Comparison of ENCODE assay signal across 17 cellular contexts in the genomic region with DNA sequence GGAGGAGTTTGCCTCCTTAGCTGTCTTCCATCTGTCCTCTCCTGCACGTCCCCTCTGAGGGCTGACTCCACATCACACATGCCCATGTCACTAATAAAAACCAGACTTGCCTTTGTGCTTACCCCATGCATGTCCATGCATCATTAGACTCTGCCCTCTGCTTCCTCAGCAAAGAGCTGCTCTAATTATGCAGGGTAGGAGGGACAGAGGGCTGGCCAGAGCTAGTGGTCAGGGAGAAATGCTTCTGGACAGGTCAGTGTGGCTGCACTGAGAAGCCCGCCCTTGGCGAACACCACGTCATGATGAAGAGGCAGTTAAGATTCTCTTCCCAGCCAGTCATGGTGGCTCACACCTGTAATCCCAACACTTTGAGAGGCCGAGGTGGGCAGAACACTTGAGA. TPM values are rescaled to one million over a fixed set of nuclear protein-coding genes. Genes with fewer than 3 reads are reported as not detected.
DNase-seq lines count a peak whose midpoint lies in the region; ATAC-seq and TF ChIP-seq lines count a peak whose summit lies in the region.
"Had no signal": no experiment of that assay in that cellular context is flagged by ENCODE, and none has a peak within 500 bp of the region (broad histone marks: within the 10 kb centered on the region; RNA-seq: fewer than 3 reads in every experiment).

No MANE protein-coding gene starts in this region.

- peaks cover 3% of the 10 kb centered on the region for H3K36me3 Mint-ChIP-seq in activated T-helper 1 cell treated with anti-CD3 and anti-CD28 coated beads, Interleukin-12 subunit alpha, Interleukin-12 subunit beta, Interleukin-2, Interleukin-4 antibody, amounts not matched to agents 30 ng/mL and 10 ng/mL and 1 ng/mL, durations not matched to agents 14 hours and 24 hours and 36 hours (ENCODE audit: low read depth)
- H3K36me3 Mint-ChIP-seq in stimulated activated effector memory CD8-positive, alpha-beta T cell treated with anti-CD3 and anti-CD28 coated beads, Interleukin-12 subunit alpha, Interleukin-12 subunit beta, amount 100 ng/mL, for 72 hours: no peaks in the 10 kb centered on the region

- peak overlapping the region; percentile 7 for H3K27ac Mint-ChIP-seq in activated T-helper 1 cell treated with anti-CD3 and anti-CD28 coated beads, Interleukin-12 subunit alpha, Interleukin-12 subunit beta, Interleukin-2, Interleukin-4 antibody, amounts not matched to agents 30 ng/mL and 10 ng/mL and 1 ng/mL, durations not matched to agents 14 hours and 24 hours and 36 hours
- H3K27ac Mint-ChIP-seq in stimulated activated effector memory CD8-positive, alpha-beta T cell treated with anti-CD3 and anti-CD28 coated beads, Interleukin-12 subunit alpha, Interleukin-12 subunit beta, amount 100 ng/mL, for 72 hours: peak overlapping the region; percentile 73
- H3K27ac Mint-ChIP-seq: activated T-cell treated with anti-CD3 and anti-CD28 coated beads, Interleukin-2, amount 50 U/mL, for 72 hours; GM23338; stimulated activated naive CD8-positive, alpha-beta T cell treated with anti-CD3 and anti-CD28 coated beads, Interleukin-15, Interleukin-2, amounts not matched to agents 100 ng/mL and 50 ng/mL, for 24 hours; T-helper 1 cell treated with Interleukin-12 subunit alpha and Interleukin-12 subunit beta and Interleukin-4 antibody, amounts not matched to agents 30 μg/mL and 1 μg/mL, for 36 hours had no signal

- no peak overlapping the region for H3K4me3 ChIP-seq in fibroblast of lung (replicated peaks in 1 of 4; ENCODE audit: control extremely low read depth in 1 of 4, insufficient read depth in 1 of 4, low read depth in 3 of 4, low read length in 4 of 4)
- H3K4me3 ChIP-seq: cardiac muscle cell, GM23338, prostate gland had no signal

- H3K4me1 Mint-ChIP-seq in activated T-helper 1 cell treated with anti-CD3 and anti-CD28 coated beads, Interleukin-12 subunit alpha, Interleukin-12 subunit beta, Interleukin-2, Interleukin-4 antibody, amounts not matched to agents 30 ng/mL and 10 ng/mL and 1 ng/mL, durations not matched to agents 14 hours and 24 hours and 36 hours (ENCODE audit: low read depth): peaks cover 39% of the 10 kb centered on the region
- peaks cover 47% of the 10 kb centered on the region for H3K4me1 Mint-ChIP-seq in stimulated activated effector memory CD8-positive, alpha-beta T cell treated with anti-CD3 and anti-CD28 coated beads, Interleukin-12 subunit alpha, Interleukin-12 subunit beta, amount 100 ng/mL, for 72 hours

- no peak for ATAC-seq in stimulated activated effector memory CD8-positive, alpha-beta T cell treated with anti-CD3 and anti-CD28 coated beads, Interleukin-12 subunit alpha, Interleukin-12 subunit beta, amount 100 ng/mL, for 72 hours
- no peak for ATAC-seq in HG02571 (IDR thresholded peaks at IDR 0.05; ENCODE audit: unreplicated experiment)
- ATAC-seq: GM23338 had no signal

- H3K27ac ChIP-seq in fibroblast of lung (ENCODE audit: insufficient read depth, low read length): peak overlapping the region; percentile 77
- H3K27ac ChIP-seq: cardiac muscle cell, prostate gland had no signal

- DNase-seq in GM03348 (ENCODE audit: low spot score) (peak; percentile 40), fibroblast of lung (ENCODE audit: low read depth in 2 of 2) (peak; percentile 50 to 66), NCI-H128 (lab: John Stamatoyannopoulos, UW; ENCODE audit: unreplicated experiment) (no peak), AML-193 (lab: John Stamatoyannopoulos, UW) (no peak), DMS53 treated with DMSO at 0.1 percent for 48 hours (lab: John Stamatoyannopoulos, UW; ENCODE audit: unreplicated experiment) (no peak)
- DNase-seq in activated T-helper 1 cell treated with anti-CD3 and anti-CD28 coated beads, Interleukin-12 subunit alpha, Interleukin-12 subunit beta, Interleukin-2, Interleukin-4 antibody, amounts not matched to agents 30 ng/mL and 10 ng/mL and 1 ng/mL, durations not matched to agents 14 hours and 24 hours and 36 hours (ENCODE audit: low spot score): no peak
- DNase-seq in stimulated activated effector memory CD8-positive, alpha-beta T cell treated with anti-CD3 and anti-CD28 coated beads, Interleukin-12 subunit alpha, Interleukin-12 subunit beta, amount 100 ng/mL, for 72 hours (ENCODE audit: low spot score in 2 of 2): no peak
- DNase-seq: COR-L47, MM.1S had no signal

- H3K79me2 ChIP-seq in fibroblast of lung (ENCODE audit: control insufficient read depth, insufficient read depth, low read length): no peaks in the 10 kb centered on the region

- TF ChIP-seq CTCF in fibroblast of lung (conservative IDR thresholded peaks at IDR 0.05 in 1 of 2, IDR thresholded peaks at IDR 0.05 in 1 of 2; ENCODE audit: low read depth in 1 of 2, low read length in 2 of 2): no peak

- H3K27me3 ChIP-seq in fibroblast of lung (ENCODE audit: control insufficient read depth, insufficient read depth, low read length): no peaks in the 10 kb centered on the region
- H3K27me3 ChIP-seq: cardiac muscle cell had no signal

- no peak overlapping the region for H3K9ac ChIP-seq in fibroblast of lung (ENCODE audit: insufficient read depth, low read length)

- H4K20me1 ChIP-seq in fibroblast of lung (ENCODE audit: control insufficient read depth, extremely low read depth, insufficient read depth, low read length): no peaks in the 10 kb centered on the region

- H3K9me3 ChIP-seq in fibroblast of lung (ENCODE audit: control insufficient read depth, insufficient read depth, low read depth, low read length): no peaks in the 10 kb centered on the region
- H3K9me3 ChIP-seq: prostate gland had no signal

- peak overlapping the region; percentile 67 for H3K4me2 ChIP-seq in fibroblast of lung (ENCODE audit: extremely low read depth, insufficient read depth, low read length)
- H3K4me2 ChIP-seq: GM23338 had no signal

- H3K27me3 Mint-ChIP-seq in activated T-helper 1 cell treated with anti-CD3 and anti-CD28 coated beads, Interleukin-12 subunit alpha, Interleukin-12 subunit beta, Interleukin-2, Interleukin-4 antibody, amounts not matched to agents 30 ng/mL and 10 ng/mL and 1 ng/mL, durations not matched to agents 14 hours and 24 hours and 36 hours (ENCODE audit: insufficient read depth): peaks cover 4% of the 10 kb centered on the region

- H3K9me3 Mint-ChIP-seq in activated T-helper 1 cell treated with anti-CD3 and anti-CD28 coated beads, Interleukin-12 subunit alpha, Interleukin-12 subunit beta, Interleukin-2, Interleukin-4 antibody, amounts not matched to agents 30 ng/mL and 10 ng/mL and 1 ng/mL, durations not matched to agents 14 hours and 24 hours and 36 hours: no peaks in the 10 kb centered on the region
- H3K9me3 Mint-ChIP-seq in stimulated activated effector memory CD8-positive, alpha-beta T cell treated with anti-CD3 and anti-CD28 coated beads, Interleukin-12 subunit alpha, Interleukin-12 subunit beta, amount 100 ng/mL, for 72 hours: no peaks in the 10 kb centered on the region
- H3K9me3 Mint-ChIP-seq: activated T-cell treated with anti-CD3 and anti-CD28 coated beads, Interleukin-2, amount 50 U/mL, for 72 hours; GM23338; stimulated activated naive CD8-positive, alpha-beta T cell treated with anti-CD3 and anti-CD28 coated beads, Interleukin-15, Interleukin-2, amounts not matched to agents 100 ng/mL and 50 ng/mL, for 24 hours; T-helper 1 cell treated with Interleukin-12 subunit alpha and Interleukin-12 subunit beta and Interleukin-4 antibody, amounts not matched to agents 30 μg/mL and 1 μg/mL, for 36 hours had no signal

- intact Hi-C loops in activated T-helper 1 cell treated with anti-CD3 and anti-CD28 coated beads, Interleukin-12 subunit alpha, Interleukin-12 subunit beta, Interleukin-2, Interleukin-4 antibody, amounts not matched to agents 30 ng/mL and 10 ng/mL and 1 ng/mL, durations not matched to agents 14 hours and 24 hours and 36 hours (cut with micrococcal nuclease): no loop called here

- peaks cover 3% of the 10 kb centered on the region for H3K36me3 ChIP-seq in fibroblast of lung (ENCODE audit: control insufficient read depth, insufficient read depth, low read length)
- H3K36me3 ChIP-seq: cardiac muscle cell, prostate gland had no signal

- no peak overlapping the region for H3K4me3 Mint-ChIP-seq in activated T-helper 1 cell treated with anti-CD3 and anti-CD28 coated beads, Interleukin-12 subunit alpha, Interleukin-12 subunit beta, Interleukin-2, Interleukin-4 antibody, amounts not matched to agents 30 ng/mL and 10 ng/mL and 1 ng/mL, durations not matched to agents 14 hours and 24 hours and 36 hours
- no peak overlapping the region for H3K4me3 Mint-ChIP-seq in stimulated activated effector memory CD8-positive, alpha-beta T cell treated with anti-CD3 and anti-CD28 coated beads, Interleukin-12 subunit alpha, Interleukin-12 subunit beta, amount 100 ng/mL, for 72 hours
- H3K4me3 Mint-ChIP-seq: activated CD4-positive, alpha-beta T cell treated with anti-CD3 and anti-CD28 coated beads for 36 hours; GM23338; stimulated activated naive CD8-positive, alpha-beta T cell treated with anti-CD3 and anti-CD28 coated beads, Interleukin-15, Interleukin-2, amounts not matched to agents 100 ng/mL and 50 ng/mL, for 24 hours; T-helper 1 cell treated with Interleukin-12 subunit alpha and Interleukin-12 subunit beta and Interleukin-4 antibody, amounts not matched to agents 30 μg/mL and 1 μg/mL, for 36 hours had no signal

- H2AFZ ChIP-seq in fibroblast of lung (ENCODE audit: low read length): no peak overlapping the region
- H2AFZ ChIP-seq: GM23338 had no signal

- peaks cover 37% of the 10 kb centered on the region for H3K4me1 ChIP-seq in fibroblast of lung (ENCODE audit: control insufficient read depth, extremely low read depth, insufficient read depth, low read length)

RNA-seq across cellular contexts. Expression of a gene that starts 8.9 kb away (rescaled TPM):
- 0.29 and 0.36 TPM in 2 replicates for total RNA-seq in activated T-helper 1 cell treated with anti-CD3 and anti-CD28 coated beads, Interleukin-12 subunit alpha, Interleukin-12 subunit beta, Interleukin-2, Interleukin-4 antibody, amounts not matched to agents 30 ng/mL and 10 ng/mL and 1 ng/mL, durations not matched to agents 14 hours and 24 hours and 36 hours
- 41.9 and 48.4 TPM in 2 replicates for total RNA-seq in fibroblast of lung
- 30.6 and 42.3 TPM in 2 replicates for polyA plus RNA-seq in fibroblast of lung
- polyA plus RNA-seq in fibroblast of lung (2012): 23.2 and 31.1 TPM in 2 replicates
- 18.2 and 22.0 TPM in 2 replicates for polyA minus RNA-seq in fibroblast of lung (ENCODE audit: low replicate concordance)
- polyA plus RNA-seq: cardiac muscle cell had no signal

Comparison
In these comparisons a context has a peak if more than half of its experiments do, and no peak if none do; other contexts are left out.
1. DNase-seq: peak in GM03348 (single experiment) and fibroblast of lung (2 of 2); none in activated T-helper 1 cell treated with anti-CD3 and anti-CD28 coated beads, Interleukin-12 subunit alpha, Interleukin-12 subunit beta, Interleukin-2, Interleukin-4 antibody, amounts not matched to agents 30 ng/mL and 10 ng/mL and 1 ng/mL, durations not matched to agents 14 hours and 24 hours and 36 hours (single experiment), stimulated activated effector memory CD8-positive, alpha-beta T cell treated with anti-CD3 and anti-CD28 coated beads, Interleukin-12 subunit alpha, Interleukin-12 subunit beta, amount 100 ng/mL, for 72 hours (0 of 2), NCI-H128 (single experiment), AML-193 (0 of 2) and DMS53 treated with DMSO at 0.1 percent for 48 hours (single experiment).
2. RNA of a gene that starts 8.9 kb away (total RNA-seq): 41.9 to 48.4 TPM in fibroblast of lung; 0.29 to 0.36 TPM in activated T-helper 1 cell treated with anti-CD3 and anti-CD28 coated beads, Interleukin-12 subunit alpha, Interleukin-12 subunit beta, Interleukin-2, Interleukin-4 antibody, amounts not matched to agents 30 ng/mL and 10 ng/mL and 1 ng/mL, durations not matched to agents 14 hours and 24 hours and 36 hours; every median in the first group is over 10 times any median in the second.